In genomic region chr1:232776526-232776925, GRCh38 we compare ENCODE assay signal across 18 cellular contexts. TPM values are rescaled to one million over a fixed set of nuclear protein-coding genes. Genes with fewer than 3 reads are reported as not detected.
DNase-seq lines count a peak whose midpoint lies in the region; ATAC-seq, FAIRE-seq and TF ChIP-seq lines count a peak whose summit lies in the region.
"Had no signal": no experiment of that assay in that cellular context is flagged by ENCODE, and none has a peak within 500 bp of the region (broad histone marks: within the 10 kb centered on the region; RNA-seq: fewer than 3 reads in every experiment).

No MANE protein-coding gene starts in this region.

- no peak overlapping the region for H2AFZ ChIP-seq in keratinocyte (ENCODE audit: control insufficient read depth, low read length)

- H3K27me3 ChIP-seq in keratinocyte (ENCODE audit: control insufficient read depth, extremely low read depth, insufficient read depth, low read length), result peaks cover 3% of the 10 kb centered on the region

- FAIRE-seq in keratinocyte (lab: Jason Lieb, UNC), result peak; percentile 17
- FAIRE-seq: D721Med, HepG2, HTR-8/SVneo had no signal

- H3K79me2 ChIP-seq in keratinocyte (ENCODE audit: control insufficient read depth, insufficient read depth, low read length), result no peaks in the 10 kb centered on the region

- H4K20me1 ChIP-seq in keratinocyte (ENCODE audit: control insufficient read depth, extremely low read depth, insufficient read depth, low read length), result no peaks in the 10 kb centered on the region

- no peak for TF ChIP-seq CTCF in keratinocyte (optimal IDR thresholded peaks at IDR 0.05 in 1 of 3, IDR thresholded peaks at IDR 0.05 in 1 of 3, conservative IDR thresholded peaks at IDR 0.05 in 1 of 3; ENCODE audit: extremely low read depth in 1 of 3, insufficient read depth in 2 of 3, low read length in 3 of 3)

- H3K36me3 ChIP-seq in SK-N-MC (ENCODE audit: insufficient read depth, low read length), result no peaks in the 10 kb centered on the region
- H3K36me3 ChIP-seq in keratinocyte (ENCODE audit: control insufficient read depth in 2 of 2, extremely low read depth in 1 of 2, insufficient read depth in 2 of 2, low read length in 2 of 2), result no peaks in the 10 kb centered on the region

- no peak overlapping the region for H3K4me2 ChIP-seq in keratinocyte (ENCODE audit: control insufficient read depth, extremely low read depth, insufficient read depth, low read depth, low read length)

- H3K4me1 ChIP-seq in keratinocyte (ENCODE audit: control insufficient read depth, extremely low read depth, insufficient read depth, low read length), result no peaks in the 10 kb centered on the region

- no peaks in the 10 kb centered on the region for H3K9me1 ChIP-seq in keratinocyte (ENCODE audit: control insufficient read depth, extremely low read depth, insufficient read depth, low read length)

- H3K27ac ChIP-seq in SK-N-MC, result peak overlapping the region; percentile 11; the same call in 1 of the 2 replicates
- no peak overlapping the region for H3K27ac ChIP-seq in keratinocyte (ENCODE audit: control insufficient read depth, insufficient read depth, low read length)
- H3K27ac ChIP-seq: 22Rv1 had no signal

- no peak overlapping the region for H3K9ac ChIP-seq in SK-N-MC (ENCODE audit: insufficient read length)
- H3K9ac ChIP-seq in keratinocyte (ENCODE audit: control insufficient read depth, extremely low read depth, insufficient read depth, low read length), result no peak overlapping the region

- DNase-seq in NCI-H1694 treated with DMSO at 0.1 percent for 48 hours (lab: John Stamatoyannopoulos, UW) (peak; percentile 7), NCI-H1694 (lab: John Stamatoyannopoulos, UW) (no peak), NCI-H2171 (lab: John Stamatoyannopoulos, UW) (peak; percentile 40), SK-N-MC (ENCODE audit: low read depth, low spot score) (no peak), keratinocyte (ENCODE audit: low read depth, low spot score) (no peak), ecto neural progenitor cell (ENCODE audit: low spot score) (no peak), HuH-7 (ENCODE audit: low spot score) (no peak)
- DNase-seq: CD8-positive, alpha-beta T cell; COR-L47; DMS53; GF-D8; GOT3; H9 had no signal

- H3K9me3 ChIP-seq in SK-N-MC (ENCODE audit: low read depth, low read length) (no peaks in the 10 kb centered on the region), keratinocyte (ENCODE audit: control insufficient read depth, low read depth, low read length) (no peaks in the 10 kb centered on the region)

- 0 out of 2 replicates have a peak overlapping the region, but pooled peaks have one; percentile 41 for H3K4me3 ChIP-seq in SK-N-MC
- no peak overlapping the region for H3K4me3 ChIP-seq in keratinocyte (ENCODE audit: control insufficient read depth in 2 of 3, extremely low read depth in 1 of 3, insufficient read depth in 2 of 3, low read depth in 1 of 3, low read length in 3 of 3)

- dilution Hi-C loops in keratinocyte (cut with MboI; ENCODE audit: extremely low pct_ligation_motif_present, low sequenced_read_pairs), result no loop called here

- no peak for ATAC-seq in GM21619 (IDR thresholded peaks at IDR 0.05; ENCODE audit: unreplicated experiment)
- ATAC-seq: CD8-positive, alpha-beta T cell; HepG2 had no signal

RNA-seq across cellular contexts. Expression of gene MAP10, which starts 28.7 kb away (rescaled TPM):
- polyA plus RNA-seq in keratinocyte, result 0.50 to 0.71 TPM (median 0.67 TPM) in 3 replicates
- 0.21 TPM for polyA plus RNA-seq in keratinocyte (2011; ENCODE audit: low read depth)
- 0.38 and 0.84 TPM in 2 replicates for polyA plus RNA-seq in keratinocyte (2011; cell fraction: cytosol; rRNA removed)
- 0.80 and 1.0 TPM in 2 replicates for polyA plus RNA-seq in keratinocyte (2011; cell fraction: nucleus; rRNA removed)
- polyA plus RNA-seq in keratinocyte (2012; ENCODE audit: low replicate concordance), result 0.30 and 0.46 TPM in 2 replicates
- 0.33 to 0.74 TPM in 2 of 3 replicates, not detected in the other for polyA minus RNA-seq in keratinocyte
- not detected for polyA minus RNA-seq in keratinocyte (2011; cell fraction: cytosol; rRNA and poly(A)+ RNA removed)
- 0.63 and 1.2 TPM in 2 replicates for polyA minus RNA-seq in keratinocyte (2011; cell fraction: nucleus; rRNA and poly(A)+ RNA removed)
- polyA plus RNA-seq: HepG2 had no signal

Comparison
In these comparisons a context has a peak if more than half of its experiments do, and no peak if none do; other contexts are left out.
1. DNase-seq: peak in NCI-H1694 treated with DMSO at 0.1 percent for 48 hours (single experiment) and NCI-H2171 (single experiment); none in NCI-H1694 (single experiment), SK-N-MC (single experiment), keratinocyte (single experiment), ecto neural progenitor cell (single experiment) and HuH-7 (single experiment).